9 cellular contexts compared by ENCODE assay signal in the genomic region with DNA sequence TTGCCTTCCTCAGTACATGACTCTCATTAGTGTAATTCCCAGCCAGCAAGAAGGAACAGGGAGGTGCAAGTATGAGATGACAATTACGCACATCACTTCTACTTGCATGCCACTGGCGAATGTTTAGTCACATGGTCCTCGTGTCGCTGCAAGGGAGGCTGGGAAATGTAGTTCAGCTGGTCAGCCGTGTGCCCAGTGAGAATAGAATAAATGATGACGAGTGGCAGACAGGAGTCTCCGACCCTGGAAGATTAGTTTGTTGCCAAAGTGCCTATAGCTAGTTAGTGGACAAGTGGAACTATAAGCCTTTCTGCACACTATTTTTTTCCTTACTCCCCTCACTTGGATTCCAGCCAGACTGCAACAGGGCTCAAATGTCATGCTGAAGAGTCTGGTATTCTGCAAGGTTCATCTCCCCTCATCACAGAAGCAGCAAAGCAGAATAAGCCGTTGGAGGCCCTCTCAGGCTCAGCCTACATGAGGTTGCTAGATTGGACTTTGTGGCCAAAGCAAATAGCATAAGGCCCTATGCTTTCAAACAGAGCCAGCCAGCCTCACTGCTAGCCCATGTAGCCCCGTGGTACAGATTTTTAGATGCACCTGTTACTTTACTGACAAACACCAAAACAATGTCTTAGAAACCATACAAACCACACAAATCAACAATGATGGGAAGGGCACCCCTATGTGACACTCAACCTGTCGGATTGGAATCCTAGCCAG. TPM values are rescaled to one million over a fixed set of nuclear protein-coding genes. Genes with fewer than 3 reads are reported as not detected.
A peak's percentile ranks its signal among the peaks of the same experiment; 100 is the strongest.
DNase-seq lines count a peak whose midpoint lies in the region; ATAC-seq lines count a peak whose summit lies in the region.
"Had no signal": no experiment of that assay in that cellular context is flagged by ENCODE, and none has a peak within 500 bp of the region (broad histone marks: within the 10 kb centered on the region; RNA-seq: fewer than 3 reads in every experiment).

No MANE protein-coding gene starts in this region.

- H3K4me1 Mint-ChIP-seq in activated T-helper 17 cell treated with anti-CD3 and anti-CD28 coated beads, Interleukin-2, amount 50 U/mL, for 72 hours = peaks cover 6% of the 10 kb centered on the region
- H3K4me1 Mint-ChIP-seq in activated naive CD8-positive, alpha-beta T cell treated with anti-CD3 and anti-CD28 coated beads for 36 hours = peaks cover 18% of the 10 kb centered on the region
- H3K4me1 Mint-ChIP-seq in activated CD8-positive, alpha-beta memory T cell treated with anti-CD3 and anti-CD28 coated beads, Interleukin-2, amount 10 ng/mL, durations not matched to agents 7 days and 5 days = peaks cover 20% of the 10 kb centered on the region

- intact Hi-C loops in posterior cingulate gyrus (cut with DNase I) = no loop called here

- H3K27ac Mint-ChIP-seq in activated T-helper 17 cell treated with anti-CD3 and anti-CD28 coated beads, Interleukin-2, amount 50 U/mL, for 72 hours = no peak overlapping the region
- H3K27ac Mint-ChIP-seq in activated naive CD8-positive, alpha-beta T cell treated with anti-CD3 and anti-CD28 coated beads for 36 hours = no peak overlapping the region
- H3K27ac Mint-ChIP-seq in activated CD8-positive, alpha-beta memory T cell treated with anti-CD3 and anti-CD28 coated beads, Interleukin-2, amount 10 ng/mL, durations not matched to agents 7 days and 5 days = no peak overlapping the region

- H3K36me3 Mint-ChIP-seq in activated T-helper 17 cell treated with anti-CD3 and anti-CD28 coated beads, Interleukin-2, amount 50 U/mL, for 72 hours (ENCODE audit: low read depth) = peaks cover 5% of the 10 kb centered on the region
- H3K36me3 Mint-ChIP-seq in activated naive CD8-positive, alpha-beta T cell treated with anti-CD3 and anti-CD28 coated beads for 36 hours = no peaks in the 10 kb centered on the region
- H3K36me3 Mint-ChIP-seq in activated CD8-positive, alpha-beta memory T cell treated with anti-CD3 and anti-CD28 coated beads, Interleukin-2, amount 10 ng/mL, durations not matched to agents 7 days and 5 days = no peaks in the 10 kb centered on the region

- no peaks in the 10 kb centered on the region for H3K9me3 Mint-ChIP-seq in activated T-helper 17 cell treated with anti-CD3 and anti-CD28 coated beads, Interleukin-2, amount 50 U/mL, for 72 hours
- H3K9me3 Mint-ChIP-seq in activated naive CD8-positive, alpha-beta T cell treated with anti-CD3 and anti-CD28 coated beads for 36 hours = no peaks in the 10 kb centered on the region
- H3K9me3 Mint-ChIP-seq in activated CD8-positive, alpha-beta memory T cell treated with anti-CD3 and anti-CD28 coated beads, Interleukin-2, amount 10 ng/mL, durations not matched to agents 7 days and 5 days (ENCODE audit: low read depth) = no peaks in the 10 kb centered on the region

- ATAC-seq in activated T-helper 17 cell treated with anti-CD3 and anti-CD28 coated beads, Interleukin-2, amount 50 U/mL, for 72 hours (replicated peaks) = peak; percentile 41
- no peak for ATAC-seq in activated CD8-positive, alpha-beta memory T cell treated with anti-CD3 and anti-CD28 coated beads, Interleukin-2, amount 10 ng/mL, durations not matched to agents 7 days and 5 days

- CTCF ChIA-PET in activated CD8-positive, alpha-beta memory T cell treated with anti-CD3 and anti-CD28 coated beads, Interleukin-2, amount 10 ng/mL, durations not matched to agents 7 days and 5 days (lab: Charles Lee) = interaction anchor here (1.0 kb wide), 1 partner anchor 139 kb away, joined by 5 read pairs; no protein-coding TSS in a partner anchor

- DNase-seq in DMS79 treated with DMSO at 0.1 percent for 48 hours (lab: John Stamatoyannopoulos, UW) (peak; percentile 27), DMS79 (lab: John Stamatoyannopoulos, UW) (no peak), NCI-H1105 (lab: John Stamatoyannopoulos, UW) (peak; percentile 27), posterior cingulate gyrus (peak in 6 of 10 donors; percentile 20 to 88 (median 56))
- no peak for DNase-seq in activated naive CD8-positive, alpha-beta T cell treated with anti-CD3 and anti-CD28 coated beads for 36 hours
- DNase-seq in activated CD4-positive, CD25-positive, alpha-beta regulatory T cell treated with anti-CD3 and anti-CD28 coated beads, Interleukin-2, amount 50 U/mL, for 72 hours = no peak
- DNase-seq in activated CD8-positive, alpha-beta memory T cell treated with anti-CD3 and anti-CD28 coated beads, Interleukin-2, amount 10 ng/mL, durations not matched to agents 7 days and 5 days = no peak
- DNase-seq: right lobe of liver had no signal

- H3K27me3 Mint-ChIP-seq in activated T-helper 17 cell treated with anti-CD3 and anti-CD28 coated beads, Interleukin-2, amount 50 U/mL, for 72 hours = peaks cover 68% of the 10 kb centered on the region
- peaks cover 92% of the 10 kb centered on the region for H3K27me3 Mint-ChIP-seq in activated naive CD8-positive, alpha-beta T cell treated with anti-CD3 and anti-CD28 coated beads for 36 hours
- H3K27me3 Mint-ChIP-seq in activated CD8-positive, alpha-beta memory T cell treated with anti-CD3 and anti-CD28 coated beads, Interleukin-2, amount 10 ng/mL, durations not matched to agents 7 days and 5 days = peaks cover 78% of the 10 kb centered on the region

- no peak overlapping the region for H3K4me3 Mint-ChIP-seq in activated T-helper 17 cell treated with anti-CD3 and anti-CD28 coated beads, Interleukin-2, amount 50 U/mL, for 72 hours
- no peak overlapping the region for H3K4me3 Mint-ChIP-seq in activated naive CD8-positive, alpha-beta T cell treated with anti-CD3 and anti-CD28 coated beads for 36 hours
- no peak overlapping the region for H3K4me3 Mint-ChIP-seq in activated CD8-positive, alpha-beta memory T cell treated with anti-CD3 and anti-CD28 coated beads, Interleukin-2, amount 10 ng/mL, durations not matched to agents 7 days and 5 days

RNA-seq across cellular contexts. Expression of a gene that starts 9.7 kb away (rescaled TPM):
- not detected for total RNA-seq in activated T-helper 17 cell treated with anti-CD3 and anti-CD28 coated beads, Interleukin-2, amount 50 U/mL, for 72 hours
- total RNA-seq in activated naive CD8-positive, alpha-beta T cell treated with anti-CD3 and anti-CD28 coated beads for 36 hours = not detected
- under 1 TPM in 1 of 2 experiments, not detected in 1; 0.35 TPM for total RNA-seq in activated CD8-positive, alpha-beta memory T cell treated with anti-CD3 and anti-CD28 coated beads, Interleukin-2, amount 10 ng/mL, durations not matched to agents 7 days and 5 days
- total RNA-seq: right lobe of liver had no signal

RNA-seq across cellular contexts. Expression of a gene that starts 29.4 kb away (rescaled TPM):
- total RNA-seq in activated T-helper 17 cell treated with anti-CD3 and anti-CD28 coated beads, Interleukin-2, amount 50 U/mL, for 72 hours = 10 to 100 TPM in 1 of 2 donors, 1 to 10 TPM in 1; 9.7 to 10.5 TPM
- total RNA-seq in activated naive CD8-positive, alpha-beta T cell treated with anti-CD3 and anti-CD28 coated beads for 36 hours = 10 to 100 TPM in 1 of 2 experiments, 1 to 10 TPM in 1; 9.6 to 15.7 TPM
- 10 to 100 TPM; 22.3 to 30.9 TPM for total RNA-seq in activated CD8-positive, alpha-beta memory T cell treated with anti-CD3 and anti-CD28 coated beads, Interleukin-2, amount 10 ng/mL, durations not matched to agents 7 days and 5 days

Comparison
In these comparisons a context has a peak if more than half of its experiments do, and no peak if none do; other contexts are left out.
1. DNase-seq: peak in DMS79 treated with DMSO at 0.1 percent for 48 hours (single experiment), NCI-H1105 (single experiment) and posterior cingulate gyrus (6 of 10); none in DMS79 (single experiment), activated naive CD8-positive, alpha-beta T cell treated with anti-CD3 and anti-CD28 coated beads for 36 hours (single experiment), activated CD4-positive, CD25-positive, alpha-beta regulatory T cell treated with anti-CD3 and anti-CD28 coated beads, Interleukin-2, amount 50 U/mL, for 72 hours (single experiment) and activated CD8-positive, alpha-beta memory T cell treated with anti-CD3 and anti-CD28 coated beads, Interleukin-2, amount 10 ng/mL, durations not matched to agents 7 days and 5 days (single experiment).